8 cellular contexts compared by ENCODE assay signal in the genomic region with DNA sequence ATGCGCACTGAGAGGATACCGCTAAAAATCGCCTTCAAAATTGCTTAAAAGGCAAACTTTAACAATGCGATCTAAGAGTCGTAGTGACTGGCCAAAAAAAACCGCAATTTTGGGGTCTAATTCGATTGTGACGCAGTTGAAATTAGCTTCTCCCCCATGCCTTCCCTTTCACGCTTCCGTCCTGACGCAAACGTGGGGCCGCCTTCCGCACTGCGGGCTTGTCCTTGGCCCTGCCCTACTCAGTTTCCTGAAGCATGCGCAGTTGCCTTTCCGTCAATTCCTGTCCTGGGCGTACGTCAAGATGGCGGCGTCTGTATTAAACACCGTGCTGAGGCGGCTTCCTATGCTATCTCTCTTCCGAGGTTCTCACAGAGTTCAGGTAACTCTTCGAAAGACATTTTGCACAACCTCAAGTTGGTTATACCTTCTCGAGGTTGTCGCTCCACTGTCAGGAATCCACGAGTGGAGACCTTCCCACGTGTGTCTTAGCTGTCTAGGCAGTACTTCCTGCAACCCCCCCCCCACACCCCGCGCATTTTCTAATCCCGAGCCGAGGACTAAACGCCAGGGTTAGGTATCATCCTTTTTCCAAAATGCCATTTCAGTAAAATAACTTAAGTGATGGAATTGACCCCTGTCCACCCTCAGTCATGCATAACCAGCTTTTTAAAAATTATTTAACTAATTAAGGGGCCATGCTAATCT. TPM values are rescaled to one million over a fixed set of nuclear protein-coding genes. Genes with fewer than 3 reads are reported as not detected.
DNase-seq lines count a peak whose midpoint lies in the region; TF ChIP-seq lines count a peak whose summit lies in the region.

A gene (plus strand): TSS at position 276 of the 705 bp plus-strand sequence. CDS start 26 bp downstream, at position 302.

- no peak within 1 kb of the TSS for H2BK12ac ChIP-seq in H9 (ENCODE audit: insufficient read length, low read depth, low read length)

- H4K91ac ChIP-seq in H9 (ENCODE audit: insufficient read length, low read depth, low read length): no peak within 1 kb of the TSS

- DNase-seq in ELF-1 (ENCODE audit: low read depth, low spot score): peak; percentile 97
- DNase-seq in H9: peak; percentile 96
- DNase-seq in MG63: peak; percentile 93
- peak; percentile 85 for DNase-seq in SIG-M5 (lab: John Stamatoyannopoulos, UW)
- peak; percentile 86 for DNase-seq in activated gamma-delta T cell (lab: John Stamatoyannopoulos, UW)
- peak; percentile 98 to 99 for DNase-seq in foreskin fibroblast
- peak; percentile 90 for DNase-seq in neural crest cell (ENCODE audit: low read depth, low spot score)

- H3T11ph ChIP-seq in H9 (ENCODE audit: low read length): no peak within 1 kb of the TSS

- peaks cover 8 to 12% of the 10 kb centered on the region in 2 experiments; a peak in 3 of 5 replicates for H3K9me3 Mint-ChIP-seq in H9
- H3K9me3 Mint-ChIP-seq in neural crest cell: peaks cover 2% of the 10 kb centered on the region

- H3K4me1 ChIP-seq in H9 (ENCODE audit: insufficient read depth, low read length) (peaks cover 4% of the 10 kb centered on the region; the same call in 1 of the 2 replicates), stomach smooth muscle (ENCODE audit: control insufficient read depth, insufficient read depth, low read length) (peaks cover 24% of the 10 kb centered on the region)

- no peak within 1 kb of the TSS for H3K23ac ChIP-seq in H9 (ENCODE audit: insufficient read length, low read depth, low read length)

- peak within 1 kb of the TSS; percentile 59 for H2BK5ac ChIP-seq in H9 (ENCODE audit: insufficient read length, low read length)

- WGBS in H9 (ENCODE audit: extremely low coverage, insufficient read length, low lambda C conversion rate): no CpG with 5 or more reads among the region's 34 CpGs

- TF ChIP-seq CTCF in H9 (conservative IDR thresholded peaks at IDR 0.05): no peak
- TF ChIP-seq CTCF in foreskin fibroblast (IDR thresholded peaks at IDR 0.05; ENCODE audit: low read depth, low read length): no peak
- TF ChIP-seq CTCF in neural crest cell (conservative IDR thresholded peaks at IDR 0.05): no peak

- no peak within 1 kb of the TSS for H2BK120ac ChIP-seq in H9 (ENCODE audit: low read depth, low read length, poor library complexity, severe bottlenecking)

- H3K4me1 Mint-ChIP-seq in H9: peaks cover 25 to 28% of the 10 kb centered on the region in 2 experiments
- H3K4me1 Mint-ChIP-seq in neural crest cell: peaks cover 50% of the 10 kb centered on the region

- H3K56ac ChIP-seq in H9 (ENCODE audit: insufficient read length, low read depth, low read length): peak within 1 kb of the TSS; percentile 95

- H3K79me1 ChIP-seq in H9 (ENCODE audit: insufficient read depth, low read depth, low read length, poor library complexity, severe bottlenecking): peaks cover 4% of the 10 kb centered on the region

- H2BK15ac ChIP-seq in H9 (ENCODE audit: low read depth, low read length): no peak within 1 kb of the TSS; the same call in 1 of the 2 replicates

- H4K8ac ChIP-seq in H9 (replicated peaks; ENCODE audit: insufficient read length, low read depth, low read length): no peak within 1 kb of the TSS

- H3K27me3 Mint-ChIP-seq in H9 (ENCODE audit: low read depth): no peaks in the 10 kb centered on the region; the same call in 1 of the 2 replicates
- H3K27me3 Mint-ChIP-seq in neural crest cell (ENCODE audit: low read depth): peaks cover 30% of the 10 kb centered on the region

- H3K27me3 ChIP-seq in H9 (ENCODE audit: insufficient read depth, low read length): no peaks in the 10 kb centered on the region
- H3K27me3 ChIP-seq in MG63: no peaks in the 10 kb centered on the region
- H3K27me3 ChIP-seq in stomach smooth muscle (ENCODE audit: control insufficient read depth in 1 of 2, insufficient read depth in 2 of 2, low read length in 2 of 2): no peaks in the 10 kb centered on the region

- peak within 1 kb of the TSS; percentile 63 for H4K5ac ChIP-seq in H9 (ENCODE audit: insufficient read length, low read depth, low read length)

- H3K27ac ChIP-seq in H9 (ENCODE audit: insufficient read length, low read depth, low read length): peak within 1 kb of the TSS; percentile 90
- H3K27ac ChIP-seq in stomach smooth muscle (ENCODE audit: low read length): peak within 1 kb of the TSS; percentile 99

- H3K4me3 Mint-ChIP-seq in H9 (peak within 1 kb of the TSS; percentile 92 to 97), neural crest cell (peak within 1 kb of the TSS; percentile 99)

- peak within 1 kb of the TSS; percentile 99 to 100 (median 100) for H3K27ac Mint-ChIP-seq in H9
- peak within 1 kb of the TSS; percentile 97 for H3K27ac Mint-ChIP-seq in neural crest cell (ENCODE audit: unreplicated experiment)

- peaks cover 2% of the 10 kb centered on the region; the same call in 1 of the 2 replicates for H3K79me2 ChIP-seq in H9 (ENCODE audit: insufficient read depth, low read length)

- no peaks in the 10 kb centered on the region for H3K9me3 ChIP-seq in H9 (ENCODE audit: control insufficient read depth, low read depth, low read length)
- H3K9me3 ChIP-seq in MG63: no peaks in the 10 kb centered on the region
- H3K9me3 ChIP-seq in stomach smooth muscle (ENCODE audit: control insufficient read depth in 2 of 2, low read length in 2 of 2): no peaks in the 10 kb centered on the region

- H3K9ac ChIP-seq in H9 (ENCODE audit: extremely low read depth, insufficient read length, low read length) (peak within 1 kb of the TSS; percentile 99), stomach smooth muscle (ENCODE audit: low read length in 2 of 2) (peak within 1 kb of the TSS; percentile 96 to 100)

- H2BK20ac ChIP-seq in H9 (ENCODE audit: low read depth, low read length, poor library complexity, severe bottlenecking): no peak within 1 kb of the TSS

- no peak within 1 kb of the TSS for H2AK5ac ChIP-seq in H9 (ENCODE audit: insufficient read length, low read length)

- peak within 1 kb of the TSS; percentile 88 for H3K4me3 ChIP-seq in MG63
- H3K4me3 ChIP-seq in foreskin fibroblast (ENCODE audit: low read depth in 1 of 2, low read length in 2 of 2): peak within 1 kb of the TSS; percentile 79 to 99
- peak within 1 kb of the TSS; percentile 78 to 94 for H3K4me3 ChIP-seq in stomach smooth muscle (ENCODE audit: low read length in 2 of 2)

- H3K36me3 Mint-ChIP-seq in H9 (ENCODE audit: insufficient read depth in 1 of 3, low read depth in 3 of 3) (peaks cover 38 to 64% (median 56%) of the 10 kb centered on the region in 3 experiments), neural crest cell (ENCODE audit: low read depth) (peaks cover 35% of the 10 kb centered on the region)

- H3K36me3 ChIP-seq in MG63 (peaks cover 54% of the 10 kb centered on the region), stomach smooth muscle (ENCODE audit: control insufficient read depth in 2 of 2, insufficient read depth in 2 of 2, low read length in 2 of 2) (peaks cover 23 to 26% of the 10 kb centered on the region in 2 donors)

- peak within 1 kb of the TSS; percentile 89 for H3K4me2 ChIP-seq in H9 (ENCODE audit: insufficient read depth, insufficient read length, low read length)

- H3K18ac ChIP-seq in H9 (ENCODE audit: insufficient read length, low read depth, low read length): peak within 1 kb of the TSS; percentile 87

- H4K20me1 ChIP-seq in H9 (ENCODE audit: control insufficient read depth, insufficient read depth, insufficient read length): no peaks in the 10 kb centered on the region

- peak within 1 kb of the TSS; percentile 83 for H3K14ac ChIP-seq in H9 (ENCODE audit: insufficient read depth, low read length)

- peaks cover 21% of the 10 kb centered on the region for H3K23me2 ChIP-seq in H9 (ENCODE audit: insufficient read length, low read depth, low read length, poor library complexity, severe bottlenecking)

- no peak within 1 kb of the TSS for H2AFZ ChIP-seq in H9 (ENCODE audit: low read length)

- H3K4ac ChIP-seq in H9 (ENCODE audit: low read depth, low read length): no peak within 1 kb of the TSS; the same call in 1 of the 2 replicates

RNA-seq across cellular contexts. Expression of the gene that starts here (rescaled TPM):
- total RNA-seq in H9 (2021): 49.7 and 54.0 TPM in 2 replicates
- 11.9 and 29.9 TPM in 2 replicates for total RNA-seq in MG63 (2014; rRNA removed; shearing (Covaris generic); ENCODE audit: low replicate concordance)
- 36.7 and 39.3 TPM in 2 replicates for total RNA-seq in neural crest cell

Comparison
In these comparisons a context has a peak if more than half of its experiments do, and no peak if none do; other contexts are left out.
1. Peak in every context shown above with its lines: DNase-seq, H3K4me3 ChIP-seq and H3K27ac ChIP-seq.